Comparison of ENCODE assay signal across 9 cellular contexts in genomic region chr16:28317040-28317880, GRCh38. TPM values are rescaled to one million over a fixed set of nuclear protein-coding genes. Genes with fewer than 3 reads are reported as not detected.
DNase-seq lines count a peak whose midpoint lies in the region; ATAC-seq, FAIRE-seq and TF ChIP-seq lines count a peak whose summit lies in the region.
"Had no signal": no experiment of that assay in that cellular context is flagged by ENCODE, and none has a peak within 500 bp of the region (broad histone marks: within the 10 kb centered on the region; RNA-seq: fewer than 3 reads in every experiment).

No MANE protein-coding gene starts in this region.

- peaks cover 4% of the 10 kb centered on the region for H3K4me1 Mint-ChIP-seq in activated T-helper 2 cell treated with anti-CD3 and anti-CD28 coated beads, Interferon-gamma antibody, Interleukin-2, Interleukin-4, amounts not matched to agents 10 μg/mL and 5 μg/mL and 100 μg/mL, durations not matched to agents 14 hours and 24 hours and 36 hours (ENCODE audit: low read depth)
- H3K4me1 Mint-ChIP-seq in progenitor cell of endocrine pancreas (ENCODE audit: low read depth): no peaks in the 10 kb centered on the region

- no peak for TF ChIP-seq POLR2A in GM12891 (IDR thresholded peaks at IDR 0.05; ENCODE audit: low read depth, low read length)
- no peak for TF ChIP-seq POLR2A in uterus (IDR thresholded peaks at IDR 0.05)

- H3K36me3 Mint-ChIP-seq in activated T-helper 2 cell treated with anti-CD3 and anti-CD28 coated beads, Interferon-gamma antibody, Interleukin-2, Interleukin-4, amounts not matched to agents 10 μg/mL and 5 μg/mL and 100 μg/mL, durations not matched to agents 14 hours and 24 hours and 36 hours (ENCODE audit: low read depth): no peaks in the 10 kb centered on the region
- peaks cover 13% of the 10 kb centered on the region for H3K36me3 Mint-ChIP-seq in progenitor cell of endocrine pancreas (ENCODE audit: insufficient read depth)

- H3K27me3 ChIP-seq in foreskin keratinocyte: no peaks in the 10 kb centered on the region
- H3K27me3 ChIP-seq in uterus: no peaks in the 10 kb centered on the region

- DNase-seq in 8988T: peak; percentile 60
- DNase-seq in GM12891 (ENCODE audit: insufficient read length, low spot score): peak; percentile 79
- DNase-seq in RCC 7860 (ENCODE audit: low spot score): peak; percentile 19
- DNase-seq in activated T-helper 2 cell treated with anti-CD3 and anti-CD28 coated beads, Interferon-gamma antibody, Interleukin-2, Interleukin-4, amounts not matched to agents 10 μg/mL and 5 μg/mL and 100 μg/mL, durations not matched to agents 14 hours and 24 hours and 36 hours (ENCODE audit: low spot score): peak; percentile 56
- no peak for DNase-seq in foreskin keratinocyte
- DNase-seq in progenitor cell of endocrine pancreas (ENCODE audit: low spot score, unreplicated experiment): peak; percentile 47
- DNase-seq in uterus: no peak

- H3K27ac Mint-ChIP-seq in activated T-helper 2 cell treated with anti-CD3 and anti-CD28 coated beads, Interferon-gamma antibody, Interleukin-2, Interleukin-4, amounts not matched to agents 10 μg/mL and 5 μg/mL and 100 μg/mL, durations not matched to agents 14 hours and 24 hours and 36 hours: no peak overlapping the region
- peak overlapping the region; percentile 37 for H3K27ac Mint-ChIP-seq in progenitor cell of endocrine pancreas

- peak; percentile 47 for ATAC-seq in foreskin keratinocyte
- ATAC-seq in GM18498 (IDR thresholded peaks at IDR 0.05; ENCODE audit: unreplicated experiment): no peak

- TF ChIP-seq CTCF in foreskin keratinocyte (conservative IDR thresholded peaks at IDR 0.05) (peak; percentile 79), progenitor cell of endocrine pancreas (IDR thresholded peaks at IDR 0.05; ENCODE audit: unreplicated experiment) (peak; percentile 85), uterus (IDR thresholded peaks at IDR 0.05) (peak; percentile 48 to 65 (median 58))

- H3K27me3 Mint-ChIP-seq in activated T-helper 2 cell treated with anti-CD3 and anti-CD28 coated beads, Interferon-gamma antibody, Interleukin-2, Interleukin-4, amounts not matched to agents 10 μg/mL and 5 μg/mL and 100 μg/mL, durations not matched to agents 14 hours and 24 hours and 36 hours (ENCODE audit: low read depth): no peaks in the 10 kb centered on the region
- H3K27me3 Mint-ChIP-seq in progenitor cell of endocrine pancreas: no peaks in the 10 kb centered on the region

- no peaks in the 10 kb centered on the region for H3K9me3 ChIP-seq in uterus

- no peak overlapping the region for H3K4me3 ChIP-seq in uterus
- H3K4me3 ChIP-seq: skin epidermis had no signal

- no peaks in the 10 kb centered on the region for H3K36me3 ChIP-seq in uterus

- intact Hi-C loops in activated T-helper 2 cell treated with anti-CD3 and anti-CD28 coated beads, Interferon-gamma antibody, Interleukin-2, Interleukin-4, amounts not matched to agents 10 μg/mL and 5 μg/mL and 100 μg/mL, durations not matched to agents 14 hours and 24 hours and 36 hours (cut with micrococcal nuclease): loop anchor here (2.0 kb wide), 1 partner anchor 40 kb away; no protein-coding TSS in a partner anchor
- intact Hi-C loops in uterus (cut with DNase I; ENCODE audit: low total_unique reads): no loop called here

- no peaks in the 10 kb centered on the region for H3K4me1 ChIP-seq in foreskin keratinocyte
- H3K4me1 ChIP-seq in uterus: no peaks in the 10 kb centered on the region

- no peak overlapping the region for H3K4me3 Mint-ChIP-seq in activated T-helper 2 cell treated with anti-CD3 and anti-CD28 coated beads, Interferon-gamma antibody, Interleukin-2, Interleukin-4, amounts not matched to agents 10 μg/mL and 5 μg/mL and 100 μg/mL, durations not matched to agents 14 hours and 24 hours and 36 hours (ENCODE audit: low read depth)
- H3K4me3 Mint-ChIP-seq in progenitor cell of endocrine pancreas (ENCODE audit: low read depth): no peak overlapping the region

- H3K27ac ChIP-seq in foreskin keratinocyte (no peak overlapping the region), uterus (no peak overlapping the region)
- H3K27ac ChIP-seq: skin epidermis had no signal

- FAIRE-seq in GM12891 (lab: Jason Lieb, UNC) (peak; percentile 84), RCC 7860 (lab: Jason Lieb, UNC) (no peak)

- no peaks in the 10 kb centered on the region for H3K9me3 Mint-ChIP-seq in activated T-helper 2 cell treated with anti-CD3 and anti-CD28 coated beads, Interferon-gamma antibody, Interleukin-2, Interleukin-4, amounts not matched to agents 10 μg/mL and 5 μg/mL and 100 μg/mL, durations not matched to agents 14 hours and 24 hours and 36 hours
- no peaks in the 10 kb centered on the region for H3K9me3 Mint-ChIP-seq in progenitor cell of endocrine pancreas (ENCODE audit: low read depth)

TF ChIP-seq in GM12891, 5 proteins besides CTCF, POLR2A, EP300 and RAD21:
- no peak for TF ChIP-seq SPI1 (IDR thresholded peaks at IDR 0.05; ENCODE audit: low read depth, low read length)
- TF ChIP-seq TAF1 (IDR thresholded peaks at IDR 0.05; ENCODE audit: low read depth, low read length): no peak
- TF ChIP-seq PAX5 (IDR thresholded peaks at IDR 0.05; ENCODE audit: insufficient read depth, low read length, severe bottlenecking): no peak
- TF ChIP-seq POLR2AphosphoS5 (IDR thresholded peaks at IDR 0.05; ENCODE audit: low read depth, low read length): no peak
- no peak for TF ChIP-seq POU2F2 (IDR thresholded peaks at IDR 0.05; ENCODE audit: low read depth, low read length)
TF ChIP-seq in GM12891: peak in this region for 0.

RNA-seq across cellular contexts. Expression of gene SBK1, which starts 24.9 kb away (rescaled TPM):
- 0.06 TPM for polyA plus RNA-seq in GM12891 (2012; ENCODE audit: low read depth, missing spikeins)
- 1.3 and 1.4 TPM in 2 replicates for total RNA-seq in activated T-helper 2 cell treated with anti-CD3 and anti-CD28 coated beads, Interferon-gamma antibody, Interleukin-2, Interleukin-4, amounts not matched to agents 10 μg/mL and 5 μg/mL and 100 μg/mL, durations not matched to agents 14 hours and 24 hours and 36 hours
- total RNA-seq in foreskin keratinocyte (0.10 and 0.14 TPM in 2 replicates), progenitor cell of endocrine pancreas (89.4 and 91.2 TPM in 2 replicates), uterus (1 to 10 TPM in 1 of 4 donors, under 1 TPM in 2, not detected in 1; 0.26 to 1.2 (median 0.64) TPM)
- polyA plus RNA-seq in foreskin keratinocyte: 0.14 and 0.15 TPM in 2 replicates

RNA-seq across cellular contexts. Expression of gene NPIPB6, which starts 46.0 kb away (rescaled TPM):
- polyA plus RNA-seq in GM12891 (2012; ENCODE audit: low read depth, missing spikeins): 0.17 TPM
- total RNA-seq in activated T-helper 2 cell treated with anti-CD3 and anti-CD28 coated beads, Interferon-gamma antibody, Interleukin-2, Interleukin-4, amounts not matched to agents 10 μg/mL and 5 μg/mL and 100 μg/mL, durations not matched to agents 14 hours and 24 hours and 36 hours: 2.6 and 2.7 TPM in 2 replicates
- total RNA-seq in foreskin keratinocyte (0.21 and 0.58 TPM in 2 replicates), progenitor cell of endocrine pancreas (5.7 and 7.0 TPM in 2 replicates), uterus (1 to 10 TPM in 2 of 4 donors, not detected in 2; 2.0 to 5.9 TPM)
- 0.09 and 0.12 TPM in 2 replicates for polyA plus RNA-seq in foreskin keratinocyte

Comparison
In these comparisons a context has a peak if more than half of its experiments do, and no peak if none do; other contexts are left out.
1. DNase-seq: peak in 8988T (single experiment), GM12891 (single experiment), RCC 7860 (single experiment), activated T-helper 2 cell treated with anti-CD3 and anti-CD28 coated beads, Interferon-gamma antibody, Interleukin-2, Interleukin-4, amounts not matched to agents 10 μg/mL and 5 μg/mL and 100 μg/mL, durations not matched to agents 14 hours and 24 hours and 36 hours (single experiment) and progenitor cell of endocrine pancreas (single experiment); none in foreskin keratinocyte (0 of 2) and uterus (0 of 2).
2. RNA of gene SBK1, which starts 24.9 kb away (total RNA-seq): 89.4 to 91.2 TPM in progenitor cell of endocrine pancreas; 1.3 to 1.4 TPM in activated T-helper 2 cell treated with anti-CD3 and anti-CD28 coated beads, Interferon-gamma antibody, Interleukin-2, Interleukin-4, amounts not matched to agents 10 μg/mL and 5 μg/mL and 100 μg/mL, durations not matched to agents 14 hours and 24 hours and 36 hours, 0.26 to 1.2 TPM in uterus and 0.10 to 0.14 TPM in foreskin keratinocyte; every median in the first group is over 10 times any median in the second.
3. Peak in every context shown above with its lines, with median percentiles within 50 percentile points of each other: CTCF ChIP-seq.